In the genomic region with DNA sequence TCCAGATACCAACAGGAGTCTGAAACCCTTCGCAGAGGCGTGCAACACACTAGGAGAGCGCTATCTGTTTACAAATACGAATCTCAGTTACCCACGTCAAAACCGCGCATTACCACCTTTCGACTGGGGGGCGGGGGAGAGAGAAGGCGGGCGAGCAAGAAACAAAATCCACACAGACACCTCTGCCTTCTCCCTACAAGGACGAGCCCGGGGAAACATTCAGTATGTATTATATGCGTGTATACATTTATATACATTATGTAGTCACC, we compare ENCODE assay signal across 9 cellular contexts. TPM values are rescaled to one million over a fixed set of nuclear protein-coding genes. Genes with fewer than 3 reads are reported as not detected.
A peak's percentile ranks its signal among the peaks of the same experiment; 100 is the strongest.
DNase-seq lines count a peak whose midpoint lies in the region; ATAC-seq and TF ChIP-seq lines count a peak whose summit lies in the region.
"Had no signal": no experiment of that assay in that cellular context is flagged by ENCODE, and none has a peak within 500 bp of the region (broad histone marks: within the 10 kb centered on the region; RNA-seq: fewer than 3 reads in every experiment).

No MANE protein-coding gene starts in this region.

- H3K79me2 ChIP-seq in GM23338 (replicated peaks; ENCODE audit: insufficient read depth) = peaks cover 52% of the 10 kb centered on the region

- ATAC-seq in GM23338 = peak; percentile 2; the same call in 2 of the 3 replicates

- H3K4me2 ChIP-seq in GM23338 = peak overlapping the region; percentile 94

- no peaks in the 10 kb centered on the region for H3K27me3 ChIP-seq in GM23338 (ENCODE audit: insufficient read depth)

- H2AFZ ChIP-seq in GM23338 = peak overlapping the region; percentile 57; the same call in 1 of the 2 replicates

- H3K27me3 Mint-ChIP-seq in GM23338 (ENCODE audit: insufficient read depth, low read depth, poor library complexity) = peaks cover 4% of the 10 kb centered on the region
- H3K27me3 Mint-ChIP-seq: activated naive CD4-positive, alpha-beta T cell treated with anti-CD3 and anti-CD28 coated beads, Interleukin-2, amount 50 U/mL, for 24 hours had no signal

- peaks cover 17% of the 10 kb centered on the region; the same call in 1 of the 2 replicates for H4K20me1 ChIP-seq in GM23338 (replicated peaks; ENCODE audit: insufficient read depth)

- H3K4me3 ChIP-seq in GM23338 = peak overlapping the region; percentile 87

- peaks cover 29% of the 10 kb centered on the region for H3K4me1 Mint-ChIP-seq in GM23338

- H3K27ac ChIP-seq in GM23338 (ENCODE audit: low read depth) = peak overlapping the region; percentile 81

- TF ChIP-seq CTCF in GM23338 (conservative IDR thresholded peaks at IDR 0.05; ENCODE audit: low read depth in 2 of 2) = no peak

- H3K36me3 ChIP-seq in GM23338 (ENCODE audit: insufficient read depth) = no peaks in the 10 kb centered on the region

- no peaks in the 10 kb centered on the region for H3K9me2 ChIP-seq in GM23338 (ENCODE audit: insufficient read depth)

- H3K36me3 Mint-ChIP-seq in GM23338 (ENCODE audit: low read depth) = no peaks in the 10 kb centered on the region

- no peaks in the 10 kb centered on the region for H3K9me3 Mint-ChIP-seq in GM23338
- H3K9me3 Mint-ChIP-seq: activated naive CD4-positive, alpha-beta T cell treated with anti-CD3 and anti-CD28 coated beads, Interleukin-2, amount 50 U/mL, for 24 hours had no signal

- peaks cover 6% of the 10 kb centered on the region; the same call in 1 of the 2 replicates for H3F3A ChIP-seq in GM23338 (replicated peaks; ENCODE audit: low read depth)

- H3K4me1 ChIP-seq in GM23338 (ENCODE audit: insufficient read depth) = peaks cover 29% of the 10 kb centered on the region

- DNase-seq in DMS 273 treated with DMSO at 0.1 percent for 48 hours (lab: John Stamatoyannopoulos, UW) (peak; percentile 27), GM23338 (ENCODE audit: low spot score) (peak; percentile 51), NCI-H2107 (lab: John Stamatoyannopoulos, UW) (peak; percentile 65), dedifferentiated amniotic fluid mesenchymal stem cell (ENCODE audit: extremely low spot score) (peak; percentile 49), medulla oblongata (ENCODE audit: extremely low spot score) (peak; percentile 67), hepatic stellate cell (ENCODE audit: low spot score) (no peak)
- DNase-seq in activated CD4-positive, alpha-beta T cell treated with anti-CD3 and anti-CD28 coated beads for 1 hour = peak; percentile 48
- peak; percentile 18 for DNase-seq in stimulated activated CD8-positive, alpha-beta memory T cell treated with anti-CD3 and anti-CD28 coated beads, Interleukin-15, amount 100 ng/mL, for 24 hours (ENCODE audit: low read depth)

- H3K4me3 Mint-ChIP-seq in GM23338 = no peak overlapping the region
- H3K4me3 Mint-ChIP-seq: activated naive CD4-positive, alpha-beta T cell treated with anti-CD3 and anti-CD28 coated beads, Interleukin-2, amount 50 U/mL, for 24 hours had no signal

- H3K27ac Mint-ChIP-seq in GM23338 = no peak overlapping the region
- H3K27ac Mint-ChIP-seq: activated naive CD4-positive, alpha-beta T cell treated with anti-CD3 and anti-CD28 coated beads, Interleukin-2, amount 50 U/mL, for 24 hours had no signal

TF ChIP-seq in GM23338, 12 proteins besides CTCF, POLR2A, EP300 and RAD21:
- no peak for TF ChIP-seq STAT1 (IDR thresholded peaks at IDR 0.05; ENCODE audit: unreplicated experiment)
- TF ChIP-seq ZNF114 (CRISPR knock-in tag; IDR thresholded peaks at IDR 0.05) = no peak

RNA-seq across cellular contexts. Expression of a gene that starts 0.7 kb away (rescaled TPM):
- total RNA-seq in GM23338 (2014; rRNA removed; shearing (Covaris generic)) = 46.0 and 69.9 TPM in 2 replicates
- 94.7 and 116 TPM in 2 replicates for polyA plus RNA-seq in GM23338 (2016; fragmentation: Nextera tagmentation; extraction: Ambion mirVana)

RNA-seq across cellular contexts. Expression of a gene that starts 50.0 kb away (rescaled TPM):
- total RNA-seq in GM23338 (2014; rRNA removed; shearing (Covaris generic)) = 19.8 and 20.9 TPM in 2 replicates
- polyA plus RNA-seq in GM23338 (2016; fragmentation: Nextera tagmentation; extraction: Ambion mirVana) = 10.4 and 12.8 TPM in 2 replicates
